24 cellular contexts compared by ENCODE assay signal in the genomic region with DNA sequence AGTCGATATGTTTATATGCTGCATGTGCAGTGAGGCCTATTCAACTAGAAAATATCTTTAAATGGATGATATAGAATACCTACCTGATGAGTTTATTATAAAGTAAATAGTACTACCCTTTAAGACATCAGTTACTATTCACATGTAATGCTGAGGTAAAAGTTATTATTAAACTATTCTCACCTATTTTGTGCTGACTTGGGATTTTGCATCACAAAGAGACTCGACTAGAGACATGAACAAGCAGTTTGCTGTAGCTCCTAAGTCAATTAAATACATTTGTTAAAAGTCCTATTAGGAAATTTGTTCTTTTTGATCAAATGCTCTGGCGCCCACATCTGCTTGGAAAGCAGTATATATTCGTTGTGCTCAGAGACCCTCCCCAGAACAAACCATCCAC.
"Had no signal": no experiment of that assay in that cellular context is flagged by ENCODE, and none has a peak within 500 bp of the region (broad histone marks: within the 10 kb centered on the region; RNA-seq: fewer than 3 reads in every experiment).

No MANE protein-coding gene starts in this region.

- DNase-seq: activated CD4-positive, alpha-beta T cell treated with anti-CD3 and anti-CD28 coated beads for 1 hour; activated CD4-positive, alpha-beta T cell treated with anti-CD3 and anti-CD28 coated beads, Interleukin-2, amount 50 U/mL, for 1 hour; activated CD8-positive, alpha-beta memory T cell treated with anti-CD3 and anti-CD28 coated beads, Interleukin-2, amount 10 ng/mL, durations not matched to agents 7 days and 5 days; activated CD8-positive, alpha-beta T cell treated with anti-CD3 and anti-CD28 coated beads, Interleukin-2, amount 10 ng/mL, durations not matched to agents 7 days and 5 days; activated T-cell treated with anti-CD3 and anti-CD28 coated beads, Interleukin-2, amount 50 U/mL, for 48 hours; endodermal cell; foreskin fibroblast; heart right ventricle; midbrain; naive thymus-derived CD8-positive, alpha-beta T cell; occipital lobe; psoas muscle; stimulated activated CD4-positive, alpha-beta T cell treated with anti-CD3 and anti-CD28 coated beads, Interleukin-1b, Interleukin-23, amount 100 ng/mL, for 48 hours; stimulated activated naive B cell treated with anti-CD40 and anti-IgM and Interleukin-4, amounts not matched to agents 10 μg/mL and 1 μg/mL and 100 μg/mL, for 72 hours; stomach; T1000; tibial artery; upper lobe of right lung had no signal

- H3K4me3 ChIP-seq: heart right ventricle, neural progenitor cell, psoas muscle, smooth muscle cell, stomach, tibial artery, upper lobe of right lung had no signal

- H3K9ac ChIP-seq: neural progenitor cell, parathyroid adenoma had no signal

- H3K27ac ChIP-seq: heart right ventricle, neural progenitor cell, parathyroid adenoma, psoas muscle, stomach, tibial artery, upper lobe of right lung had no signal

- H3K79me2 ChIP-seq: parathyroid adenoma had no signal

- FAIRE-seq: bronchial epithelial cell had no signal

- H3K4me1 ChIP-seq: neural progenitor cell, parathyroid adenoma, psoas muscle, stomach, tibial artery, upper lobe of right lung had no signal

- H2AFZ ChIP-seq: parathyroid adenoma had no signal

- H3K27me3 ChIP-seq: heart right ventricle, neural progenitor cell, stomach, tibial artery, upper lobe of right lung had no signal

- ATAC-seq: activated CD8-positive, alpha-beta memory T cell treated with anti-CD3 and anti-CD28 coated beads, Interleukin-2, amount 10 ng/mL, durations not matched to agents 7 days and 5 days; activated CD8-positive, alpha-beta T cell treated with anti-CD3 and anti-CD28 coated beads, Interleukin-2, amount 10 ng/mL, durations not matched to agents 7 days and 5 days; activated naive CD4-positive, alpha-beta T cell treated with anti-CD3 and anti-CD28 coated beads, Interleukin-2, amount 50 U/mL, for 72 hours; esophagus mucosa; heart right ventricle; naive thymus-derived CD8-positive, alpha-beta T cell; psoas muscle; upper lobe of right lung had no signal

- H3K4me2 ChIP-seq: neural progenitor cell, smooth muscle cell had no signal

- H3K9me3 ChIP-seq: heart right ventricle, psoas muscle, stomach, tibial artery, upper lobe of right lung had no signal

- H3K36me3 ChIP-seq: heart right ventricle, neural progenitor cell, stomach, tibial artery, upper lobe of right lung had no signal
